ENCODE assay signal across 2 cellular contexts in genomic region chr10:48907730-48908129, GRCh38.
TF ChIP-seq lines count a peak whose summit lies in the region.

No MANE protein-coding gene starts in this region.

TF ChIP-seq in GM12878, 131 proteins besides CTCF, POLR2A, EP300 and RAD21:
- TF ChIP-seq RELA (IDR thresholded peaks at IDR 0.05; ENCODE audit: borderline replicate concordance, partially characterized antibody) (no peak), DPF2 (IDR thresholded peaks at IDR 0.05) (0 out of 2 replicates have a peak, but pooled peaks have one; percentile 21), ZNF207 (IDR thresholded peaks at IDR 0.05; ENCODE audit: borderline replicate concordance) (no peak), IRF4 (IDR thresholded peaks at IDR 0.05; ENCODE audit: low read depth, low read length) (peak; percentile 14; the same call in 1 of the 2 replicates), TCF12 (IDR thresholded peaks at IDR 0.05; ENCODE audit: low read depth, low read length) (0 out of 2 replicates have a peak, but pooled peaks have one; percentile 31), POLR2AphosphoS5 (IDR thresholded peaks at IDR 0.05; ENCODE audit: low read length) (no peak), JUND (IDR thresholded peaks at IDR 0.05; ENCODE audit: low read depth, low read length) (peak; percentile 37; the same call in 1 of the 2 replicates), JUNB (IDR thresholded peaks at IDR 0.05) (peak; percentile 59), TCF3 (IDR thresholded peaks at IDR 0.05; ENCODE audit: borderline replicate concordance, insufficient read depth, low read depth, low read length) (0 out of 2 replicates have a peak, but pooled peaks have one; percentile 55), BHLHE40 (IDR thresholded peaks at IDR 0.05; ENCODE audit: borderline replicate concordance in 1 of 2, low read depth in 2 of 2, low read length in 1 of 2) (peak in 1 of 2 experiments; percentile 26; a peak in 1 of 4 replicates)

TF ChIP-seq in SK-N-SH, 30 proteins besides CTCF, POLR2A, EP300 and RAD21:
- no peak for TF ChIP-seq RXRA (IDR thresholded peaks at IDR 0.05; ENCODE audit: borderline replicate concordance, low read depth)
- no peak for TF ChIP-seq SIN3A (IDR thresholded peaks at IDR 0.05; ENCODE audit: borderline replicate concordance, low read depth, low read length)
